Comparison of ENCODE assay signal across 8 cellular contexts in genomic region chr3:138608322-138609214, GRCh38. TPM values are rescaled to one million over a fixed set of nuclear protein-coding genes. Genes with fewer than 3 reads are reported as not detected.
DNase-seq lines count a peak whose midpoint lies in the region; ATAC-seq and TF ChIP-seq lines count a peak whose summit lies in the region.

Gene FAIM, plus strand, starts transcription at chr3:138608771. Its CDS starts 10,956 bp downstream, at chr3:138619727.

- POLR2A ChIA-PET in CD8-positive, alpha-beta T cell (lab: Charles Lee) = interaction anchor here (0.6 to 2.9 kb wide), 5 partner anchors 14 to 434 kb away, joined by 3 to 32 read pairs (median 5); partner anchors contain the start of genes CEP70 and DBR1

- ATAC-seq in CD8-positive, alpha-beta T cell = peak; percentile 76
- peak; percentile 75 for ATAC-seq in HG03439 (IDR thresholded peaks at IDR 0.05; ENCODE audit: unreplicated experiment)
- ATAC-seq in activated T-cell treated with anti-CD3 and anti-CD28 coated beads, Interleukin-2, amount 50 U/mL, for 4 hours = peak; percentile 87 to 89

- TF ChIP-seq EP300 in esophagus muscularis mucosa (IDR thresholded peaks at IDR 0.05) = no peak

- peak within 1 kb of the TSS; percentile 83 for H3K4me3 ChIP-seq in CD8-positive, alpha-beta T cell (ENCODE audit: low read depth, low read length)
- H3K4me3 ChIP-seq in esophagus muscularis mucosa = peak within 1 kb of the TSS; percentile 76 to 87 (median 80)

- peak within 1 kb of the TSS; percentile 86 for H3K4me3 Mint-ChIP-seq in CD8-positive, alpha-beta T cell
- peak within 1 kb of the TSS; percentile 84 for H3K4me3 Mint-ChIP-seq in activated T-cell treated with anti-CD3 and anti-CD28 coated beads, Interleukin-2, amount 50 U/mL, for 4 hours

- H3K4me1 Mint-ChIP-seq in CD8-positive, alpha-beta T cell (ENCODE audit: low read depth) = peaks cover 15% of the 10 kb centered on the region
- H3K4me1 Mint-ChIP-seq in activated T-cell treated with anti-CD3 and anti-CD28 coated beads, Interleukin-2, amount 50 U/mL, for 4 hours (ENCODE audit: low read depth) = peaks cover 12% of the 10 kb centered on the region

- H3K4me1 ChIP-seq in CD8-positive, alpha-beta T cell (ENCODE audit: insufficient read depth, low read length) = peaks cover 14% of the 10 kb centered on the region
- H3K4me1 ChIP-seq in esophagus muscularis mucosa = peaks cover 10 to 14% (median 13%) of the 10 kb centered on the region in 4 donors

- CTCF ChIA-PET in CD8-positive, alpha-beta T cell (lab: Charles Lee) = interaction anchor here (0.7 to 4.3 kb wide), 2 partner anchors 14 to 304 kb away, joined by 3 to 24 read pairs; partner anchors contain the start of gene CEP70

- H3K27me3 ChIP-seq in CD8-positive, alpha-beta T cell (ENCODE audit: insufficient read depth, low read length) = no peaks in the 10 kb centered on the region
- H3K27me3 ChIP-seq in esophagus muscularis mucosa = peaks cover 0 to 4% (median 0%) of the 10 kb centered on the region in 4 donors

- TF ChIP-seq CTCF in CD8-positive, alpha-beta T cell (IDR thresholded peaks at IDR 0.05) = no peak
- TF ChIP-seq CTCF in esophagus muscularis mucosa (IDR thresholded peaks at IDR 0.05) = no peak

- H3K36me3 Mint-ChIP-seq in CD8-positive, alpha-beta T cell = peaks cover 2% of the 10 kb centered on the region
- H3K36me3 Mint-ChIP-seq in activated T-cell treated with anti-CD3 and anti-CD28 coated beads, Interleukin-2, amount 50 U/mL, for 4 hours (ENCODE audit: insufficient read depth) = peaks cover 2% of the 10 kb centered on the region

- intact Hi-C loops in CD8-positive, alpha-beta T cell (cut with DNase I, micrococcal nuclease) = loop anchor here (1.0 to 5.0 kb wide), 6 partner anchors 14 to 734 kb away; partner anchors contain the start of genes ARMC8 (in 2 of the 2), CEP70 (in 2 of the 2), MRPS22 (in 1 of the 2) and PIK3CB (in 1 of the 2)
- intact Hi-C loops in esophagus muscularis mucosa (cut with DNase I) = loop anchor here (1.0 kb wide), 1 partner anchor 14 kb away; the partner anchor contains the start of gene CEP70

- no peaks in the 10 kb centered on the region for H3K9me3 Mint-ChIP-seq in CD8-positive, alpha-beta T cell
- no peaks in the 10 kb centered on the region for H3K9me3 Mint-ChIP-seq in activated T-cell treated with anti-CD3 and anti-CD28 coated beads, Interleukin-2, amount 50 U/mL, for 4 hours

- H3K27ac ChIP-seq in CD8-positive, alpha-beta T cell (ENCODE audit: low read depth, low read length) = peak within 1 kb of the TSS; percentile 84
- peak within 1 kb of the TSS; percentile 93 to 97 (median 97) for H3K27ac ChIP-seq in esophagus muscularis mucosa (replicated peaks in 1 of 4)

- peak within 1 kb of the TSS; percentile 96 for H3K27ac Mint-ChIP-seq in CD8-positive, alpha-beta T cell

- no peaks in the 10 kb centered on the region for H3K27me3 Mint-ChIP-seq in CD8-positive, alpha-beta T cell (ENCODE audit: low read depth)
- no peaks in the 10 kb centered on the region for H3K27me3 Mint-ChIP-seq in activated T-cell treated with anti-CD3 and anti-CD28 coated beads, Interleukin-2, amount 50 U/mL, for 4 hours (ENCODE audit: low read depth)

- TF ChIP-seq POLR2A in esophagus muscularis mucosa (IDR thresholded peaks at IDR 0.05; ENCODE audit: low read depth) = no peak

- H3K9me3 ChIP-seq in CD8-positive, alpha-beta T cell (ENCODE audit: low read length) = no peaks in the 10 kb centered on the region
- H3K9me3 ChIP-seq in esophagus muscularis mucosa = peaks cover 0 to 3% (median 0%) of the 10 kb centered on the region in 4 donors

- DNase-seq in CD8-positive, alpha-beta T cell = peak; percentile 52 to 84 (median 68)
- DNase-seq in GM19240 (ENCODE audit: insufficient read length, low spot score) (peak; percentile 33), NOMO-1 treated with DMSO at 0.1 percent for 48 hours (lab: John Stamatoyannopoulos, UW; ENCODE audit: unreplicated experiment) (peak; percentile 44), esophagus muscularis mucosa (ENCODE audit: extremely low spot score) (peak; percentile 92), myocyte (ENCODE audit: low read depth) (peak; percentile 69)
- peak; percentile 64 for DNase-seq in activated T-cell treated with anti-CD3 and anti-CD28 coated beads, Interleukin-2, amount 50 U/mL, for 4 hours
- DNase-seq in stimulated activated CD8-positive, alpha-beta memory T cell treated with anti-CD3 and anti-CD28 coated beads, Interleukin-7, amount 100 ng/mL, for 4 hours (ENCODE audit: low read depth in 2 of 2) = peak; percentile 19 to 64

- WGBS in esophagus muscularis mucosa = 6% methylated on average over 12 of the region's 79 CpGs

- no peaks in the 10 kb centered on the region for H3K36me3 ChIP-seq in CD8-positive, alpha-beta T cell (ENCODE audit: insufficient read depth, low read length)
- H3K36me3 ChIP-seq in esophagus muscularis mucosa = no peaks in the 10 kb centered on the region

RNA-seq across cellular contexts. Expression of gene FAIM, which starts in this region (rescaled TPM):
- 1 to 10 TPM; 2.0 to 2.6 TPM for total RNA-seq in CD8-positive, alpha-beta T cell
- 1 to 10 TPM; 3.0 to 4.7 (median 4.4) TPM for total RNA-seq in activated T-cell treated with anti-CD3 and anti-CD28 coated beads, Interleukin-2, amount 50 U/mL, for 4 hours
- 10 to 100 TPM in 1 of 4 donors, 1 to 10 TPM in 3; 8.3 to 12.3 (median 9.3) TPM for total RNA-seq in esophagus muscularis mucosa
- total RNA-seq in myocyte = 3.2 and 3.6 TPM in 2 replicates
- 2.6 TPM for polyA plus RNA-seq in myocyte (2012)

Comparison
In these comparisons a context has a peak if more than half of its experiments do, and no peak if none do; other contexts are left out.
1. Peak in every context shown above with its lines: DNase-seq, ATAC-seq, H3K4me3 ChIP-seq and H3K27ac ChIP-seq.
2. DNase-seq: peak in every context shown above with its lines; median percentile 92 in esophagus muscularis mucosa; 69 in myocyte; 68 in CD8-positive, alpha-beta T cell; 64 in activated T-cell treated with anti-CD3 and anti-CD28 coated beads, Interleukin-2, amount 50 U/mL, for 4 hours; 44 in NOMO-1 treated with DMSO at 0.1 percent for 48 hours; 42 in stimulated activated CD8-positive, alpha-beta memory T cell treated with anti-CD3 and anti-CD28 coated beads, Interleukin-7, amount 100 ng/mL, for 4 hours; 33 in GM19240.